11 cellular contexts compared by ENCODE assay signal in genomic region chr14:61469771-61470170, GRCh38.
DNase-seq lines count a peak whose midpoint lies in the region; ATAC-seq and TF ChIP-seq lines count a peak whose summit lies in the region.
"Had no signal": no experiment of that assay in that cellular context is flagged by ENCODE, and none has a peak within 500 bp of the region (broad histone marks: within the 10 kb centered on the region; RNA-seq: fewer than 3 reads in every experiment).

No MANE protein-coding gene starts in this region.

- ATAC-seq in heart right ventricle: no peak
- ATAC-seq in left ventricle myocardium superior: no peak
- ATAC-seq in T-cell (replicated peaks in 1 of 4): no peak
- ATAC-seq in upper lobe of left lung (ENCODE audit: low FRiP score in 2 of 2): no peak
- no peak for ATAC-seq in GM18505 (IDR thresholded peaks at IDR 0.05; ENCODE audit: unreplicated experiment)

- no peak for DNase-seq in heart right ventricle
- DNase-seq in left ventricle myocardium superior: no peak
- no peak for DNase-seq in T-cell
- no peak for DNase-seq in immature natural killer cell
- DNase-seq in upper lobe of left lung: no peak
- no peak for DNase-seq in NAMALWA (ENCODE audit: low spot score)
- no peak for DNase-seq in stimulated activated CD4-positive, alpha-beta T cell treated with anti-CD3 and anti-CD28 coated beads, Interleukin-2, amount 100 ng/mL, for 48 hours
- DNase-seq: NCI-H1436 treated with DMSO at 0.1 percent for 48 hours, posterior cingulate gyrus had no signal

- H3K9me3 ChIP-seq in heart right ventricle: no peaks in the 10 kb centered on the region
- H3K9me3 ChIP-seq in upper lobe of left lung: no peaks in the 10 kb centered on the region

- H3K27me3 Mint-ChIP-seq in T-cell (no peaks in the 10 kb centered on the region), immature natural killer cell (ENCODE audit: low read depth in 3 of 3) (peaks cover 22 to 57% (median 48%) of the 10 kb centered on the region in 3 donors)

- no peak for TF ChIP-seq EP300 in upper lobe of left lung (IDR thresholded peaks at IDR 0.05)

- CTCF ChIA-PET in T-cell (lab: Charles Lee): interaction anchor here (0.6 to 1.1 kb wide), 3 partner anchors 14 to 261 kb away, joined by 3 to 6 read pairs (median 5); no protein-coding TSS in a partner anchor

- TF ChIP-seq CTCF in heart right ventricle (IDR thresholded peaks at IDR 0.05) (no peak), upper lobe of left lung (IDR thresholded peaks at IDR 0.05) (no peak)

- H3K4me1 Mint-ChIP-seq in T-cell (peaks cover 93 to 96% (median 95%) of the 10 kb centered on the region in 3 donors), immature natural killer cell (peaks cover 80 to 97% of the 10 kb centered on the region in 2 donors)

- H3K9me3 Mint-ChIP-seq in T-cell (no peaks in the 10 kb centered on the region), immature natural killer cell (no peaks in the 10 kb centered on the region)

- POLR2A ChIA-PET in T-cell (lab: Charles Lee): interaction anchor here in 1 of 2 donors (0.6 to 1.5 kb wide), 3 partner anchors 9 to 30 kb away, joined by 3 to 6 read pairs (median 3); no protein-coding TSS in a partner anchor

- H3K36me3 Mint-ChIP-seq in T-cell (peaks cover 34% of the 10 kb centered on the region), immature natural killer cell (peaks cover 26 to 33% (median 33%) of the 10 kb centered on the region in 3 donors)

- H3K27me3 ChIP-seq in heart right ventricle: no peaks in the 10 kb centered on the region
- no peaks in the 10 kb centered on the region for H3K27me3 ChIP-seq in upper lobe of left lung

- H3K4me1 ChIP-seq in heart right ventricle (peaks cover 13 to 90% (median 74%) of the 10 kb centered on the region in 9 donors), upper lobe of left lung (peaks cover 55 to 75% (median 63%) of the 10 kb centered on the region in 4 donors)

- no peak for TF ChIP-seq POLR2A in upper lobe of left lung (IDR thresholded peaks at IDR 0.05)
- no peak for TF ChIP-seq POLR2A in GM18505 (IDR thresholded peaks at IDR 0.05; ENCODE audit: borderline replicate concordance, extremely low read depth, insufficient read depth, insufficient read length)

- peak overlapping the region in 2 of 10 donors; percentile 32 to 34 for H3K4me3 ChIP-seq in heart right ventricle
- H3K4me3 ChIP-seq in upper lobe of left lung: no peak overlapping the region

- H3K27ac Mint-ChIP-seq in T-cell (peak overlapping the region; percentile 96), immature natural killer cell (peak overlapping the region in 5 of 6 donors; percentile 91 to 97 (median 95))

- H3K4me3 Mint-ChIP-seq in T-cell: peak overlapping the region in 2 of 3 donors; percentile 29 to 89
- peak overlapping the region in 2 of 5 donors; percentile 25 to 41 for H3K4me3 Mint-ChIP-seq in immature natural killer cell

- H3K36me3 ChIP-seq in heart right ventricle: no peaks in the 10 kb centered on the region
- no peaks in the 10 kb centered on the region for H3K36me3 ChIP-seq in upper lobe of left lung

- intact Hi-C loops in heart right ventricle (cut with DNase I) (loop anchor here (5.0 to 10.0 kb wide), 10 partner anchors 55 to 295 kb away; partner anchors contain the start of genes SNAPC1 (in 3 of the 10) and HIF1A (in 2 of the 10)), left ventricle myocardium superior (cut with micrococcal nuclease) (loop anchor here (10.0 kb wide), 1 partner anchor 225 kb away; the partner anchor contains the start of gene HIF1A)

- H3K27ac ChIP-seq in heart right ventricle (peak overlapping the region; percentile 49 to 97 (median 87)), upper lobe of left lung (peak overlapping the region in 3 of 4 donors; percentile 64 to 84 (median 79))
- H3K27ac ChIP-seq: VCaP had no signal

- 55 to 67% methylated on average over 6 of the region's 6 CpGs for WGBS in heart right ventricle, 2 donors
- WGBS in upper lobe of left lung, 2 donors: 75 to 84% methylated on average over 6 of the region's 6 CpGs
